In genomic region chr16:28846080-28846932, GRCh38 we compare ENCODE assay signal across 1 cellular context.
TF ChIP-seq lines count a peak whose summit lies in the region.

TUFM (minus strand) TSS chr16:28846348; CDS start chr16:28846269, 79 bp downstream.

TF ChIP-seq in K562, 482 proteins besides CTCF, POLR2A, EP300 and RAD21 (continued from another document):
- TF ChIP-seq ZBTB2 (IDR thresholded peaks at IDR 0.05) (peak; percentile 87), NCOA1 (IDR thresholded peaks at IDR 0.05; ENCODE audit: low read depth) (peak; percentile 90), EGR1 (conservative IDR thresholded peaks at IDR 0.05) (peak; percentile 39; the same call in 1 of the 2 replicates), ZNF124 (CRISPR knock-in tag; IDR thresholded peaks at IDR 0.05) (no peak), MBD2 (IDR thresholded peaks at IDR 0.05; ENCODE audit: borderline replicate concordance, low read depth) (peak; percentile 78), STAT5B (CRISPR knock-in tag; IDR thresholded peaks at IDR 0.05) (no peak), CBX2 (IDR thresholded peaks at IDR 0.05; ENCODE audit: insufficient read depth, low read length, poor library complexity, severe bottlenecking) (no peak), VEZF1 (CRISPR knock-in tag; IDR thresholded peaks at IDR 0.05) (peak; percentile 91), FIP1L1 (IDR thresholded peaks at IDR 0.05; ENCODE audit: low read depth, low read length, poor library complexity, severe bottlenecking) (peak; percentile 71), THAP12 (CRISPR knock-in tag; IDR thresholded peaks at IDR 0.05) (peak; percentile 99), DIDO1 (tag; IDR thresholded peaks at IDR 0.05; ENCODE audit: low read depth) (peak; percentile 66), IFI16 (CRISPR knock-in tag; IDR thresholded peaks at IDR 0.05) (no peak), TEAD4 (IDR thresholded peaks at IDR 0.05; ENCODE audit: low read length) (peak; percentile 30; the same call in 1 of the 2 replicates), TEAD4 (CRISPR knock-in tag; IDR thresholded peaks at IDR 0.05; ENCODE audit: borderline replicate concordance) (no peak), ZKSCAN1 (IDR thresholded peaks at IDR 0.05; ENCODE audit: low read depth, low read length) (no peak; the same call in 1 of the 2 replicates), THRA (IDR thresholded peaks at IDR 0.05) (no peak), SREBF1 (IDR thresholded peaks at IDR 0.05; ENCODE audit: borderline replicate concordance, low read depth, low read length) (0 out of 2 replicates have a peak, but pooled peaks have one; percentile 52), ILK (tag; IDR thresholded peaks at IDR 0.05; ENCODE audit: borderline replicate concordance, low read depth) (no peak), ZNF644 (tag; IDR thresholded peaks at IDR 0.05; ENCODE audit: low read depth) (no peak), NR1H2 (CRISPR knock-in tag; IDR thresholded peaks at IDR 0.05) (peak; percentile 27; the same call in 1 of the 2 replicates), EHMT2 (IDR thresholded peaks at IDR 0.05) (no peak), TBP (optimal IDR thresholded peaks at IDR 0.05; ENCODE audit: low read depth, low read length) (peak; percentile 72), CXXC5 (CRISPR knock-in tag; IDR thresholded peaks at IDR 0.05) (peak; percentile 96), MLX (CRISPR knock-in tag; conservative IDR thresholded peaks at IDR 0.05) (0 out of 4 replicates have a peak, but pooled peaks of 1 of the 2 experiments have one; percentile 14), ATF7 (IDR thresholded peaks at IDR 0.05) (peak; percentile 96), ETS1 (conservative IDR thresholded peaks at IDR 0.05; ENCODE audit: control insufficient read depth, low read depth, low read length) (peak; percentile 89), ZSCAN32 (CRISPR knock-in tag; IDR thresholded peaks at IDR 0.05) (no peak), DACH1 (IDR thresholded peaks at IDR 0.05; ENCODE audit: partially characterized antibody) (no peak), BRD9 (IDR thresholded peaks at IDR 0.05; ENCODE audit: low read depth, partially characterized antibody) (no peak), HINFP (tag; conservative IDR thresholded peaks at IDR 0.05; ENCODE audit: low read depth) (peak; percentile 65), TARDBP (IDR thresholded peaks at IDR 0.05) (peak; percentile 35; the same call in 1 of the 2 replicates), FOXM1 (IDR thresholded peaks at IDR 0.05; ENCODE audit: low read depth) (no peak), FOXM1 (CRISPR knock-in tag; IDR thresholded peaks at IDR 0.05; ENCODE audit: low read depth) (no peak; the same call in 1 of the 2 replicates), PRPF4 (IDR thresholded peaks at IDR 0.05; ENCODE audit: insufficient read depth, low read depth, low read length, poor library complexity, severe bottlenecking) (no peak), NCOA4 (IDR thresholded peaks at IDR 0.05; ENCODE audit: partially characterized antibody) (no peak), PRMT5 (CRISPR knock-in tag; IDR thresholded peaks at IDR 0.05) (no peak), MYNN (IDR thresholded peaks at IDR 0.05) (0 out of 2 replicates have a peak, but pooled peaks have one; percentile 17), MYNN (CRISPR knock-in tag; IDR thresholded peaks at IDR 0.05) (no peak), MXD1 (CRISPR knock-in tag; IDR thresholded peaks at IDR 0.05; ENCODE audit: borderline replicate concordance, poor library complexity, severe bottlenecking) (no peak), FOXK1 (CRISPR knock-in tag; IDR thresholded peaks at IDR 0.05; ENCODE audit: borderline replicate concordance) (peak; percentile 60; the same call in 1 of the 2 replicates), CHD1 (IDR thresholded peaks at IDR 0.05; ENCODE audit: low read length) (no peak), NR3C1 (CRISPR knock-in tag; IDR thresholded peaks at IDR 0.05) (peak; percentile 64; the same call in 1 of the 2 replicates), FOS (IDR thresholded peaks at IDR 0.05; ENCODE audit: extremely low read depth, insufficient read length) (no peak), LCOR (CRISPR knock-in tag; IDR thresholded peaks at IDR 0.05) (peak; percentile 95; the same call in 1 of the 2 replicates), TRIM28 (IDR thresholded peaks at IDR 0.05) (no peak), PCBP1 (IDR thresholded peaks at IDR 0.05; ENCODE audit: low read depth, low read length, poor library complexity, severe bottlenecking) (peak; percentile 81), SNRNP70 (optimal IDR thresholded peaks at IDR 0.05; ENCODE audit: low read depth, low read length) (no peak), CREB5 (CRISPR knock-in tag; IDR thresholded peaks at IDR 0.05) (no peak), BCL6 (CRISPR knock-in tag; IDR thresholded peaks at IDR 0.05) (no peak), MTA1 (IDR thresholded peaks at IDR 0.05; ENCODE audit: borderline replicate concordance) (peak; percentile 98), PHF20 (IDR thresholded peaks at IDR 0.05; ENCODE audit: partially characterized antibody) (peak; percentile 94), GTF2E2 (tag; IDR thresholded peaks at IDR 0.05) (0 out of 2 replicates have a peak, but pooled peaks have one; percentile 22)
